Comparison of ENCODE assay signal across 8 cellular contexts in the genomic region with DNA sequence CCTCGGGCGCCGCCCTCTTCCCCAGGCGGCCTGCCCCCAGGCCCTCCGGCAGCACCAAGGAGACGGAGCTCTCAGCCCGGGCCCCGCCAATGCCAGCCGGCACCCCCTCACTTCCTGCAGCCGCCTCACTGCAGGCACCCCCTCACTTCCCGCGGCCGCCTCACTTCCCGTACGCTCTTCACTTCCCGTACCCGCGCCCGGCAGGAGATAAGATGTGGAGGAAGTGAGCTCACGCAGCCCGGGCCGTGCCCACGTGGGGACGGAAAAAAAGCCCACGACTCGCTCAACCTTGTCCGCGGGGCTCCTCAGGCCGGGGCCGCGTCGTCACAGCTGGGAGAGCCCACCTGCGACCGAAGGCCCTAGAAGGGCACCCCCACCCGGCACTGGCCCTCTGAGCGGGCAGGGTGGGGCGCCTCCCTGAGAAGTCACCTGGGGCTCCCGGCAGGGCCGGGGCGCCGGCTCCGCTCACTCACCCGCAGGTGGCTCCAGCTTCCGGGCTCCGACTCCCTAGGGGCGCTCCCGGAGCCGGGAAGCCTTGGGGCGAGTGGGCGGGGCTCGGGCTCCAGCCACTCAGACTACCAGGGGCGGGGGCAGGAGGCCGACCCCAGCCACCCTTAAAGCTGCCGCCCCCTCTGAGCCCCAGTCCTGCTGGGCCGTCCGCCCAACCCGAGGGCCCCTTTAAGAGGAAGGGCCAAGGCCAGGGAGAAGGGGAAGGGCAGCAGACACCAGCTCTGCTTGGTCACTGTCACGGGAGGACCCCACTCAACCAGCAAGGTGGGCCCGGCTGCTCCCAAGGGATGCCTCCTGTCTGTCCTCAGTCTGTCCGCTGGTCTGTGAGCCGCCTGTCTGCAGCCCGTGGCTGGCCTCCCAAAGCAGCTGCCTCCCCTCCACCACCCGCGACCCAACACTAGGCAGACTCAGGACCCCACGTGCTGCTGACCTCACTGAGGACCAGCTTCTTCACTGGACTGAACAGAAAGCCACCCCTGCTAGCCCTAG. TPM values are rescaled to one million over a fixed set of nuclear protein-coding genes. Genes with fewer than 3 reads are reported as not detected.
DNase-seq lines count a peak whose midpoint lies in the region; ATAC-seq and TF ChIP-seq lines count a peak whose summit lies in the region.

No MANE protein-coding gene starts in this region.

- TF ChIP-seq CTCF in GM13976 (IDR thresholded peaks at IDR 0.05; ENCODE audit: borderline replicate concordance, control extremely low read depth, extremely low read depth, insufficient read depth, missing control alignments): no peak
- no peak for TF ChIP-seq CTCF in right lobe of liver (IDR thresholded peaks at IDR 0.05)

- peak overlapping the region; percentile 60 to 82 (median 63) for H3K4me3 ChIP-seq in right lobe of liver

- peak; percentile 30 for TF ChIP-seq POLR2A in right lobe of liver (IDR thresholded peaks at IDR 0.05)

- peaks cover 0 to 2% (median 0%) of the 10 kb centered on the region in 4 donors for H3K36me3 ChIP-seq in right lobe of liver

- ATAC-seq in HG02973 (IDR thresholded peaks at IDR 0.05; ENCODE audit: unreplicated experiment): peak; percentile 53
- peak; percentile 63 to 78 (median 65) for ATAC-seq in right lobe of liver

- no peaks in the 10 kb centered on the region for H3K27me3 ChIP-seq in right lobe of liver

- DNase-seq in GM13976 (ENCODE audit: low spot score): peak; percentile 82
- peak; percentile 79 for DNase-seq in NCI-H748 (lab: John Stamatoyannopoulos, UW; ENCODE audit: unreplicated experiment)
- peak; percentile 85 to 88 for DNase-seq in activated CD4-positive, alpha-beta T cell treated with anti-CD3 and anti-CD28 coated beads, Interleukin-2, amount 50 U/mL, for 4 hours
- DNase-seq in dermis blood vessel endothelial cell: peak; percentile 93
- DNase-seq in right lobe of liver: peak; percentile 76 to 85 (median 84)
- peak; percentile 87 for DNase-seq in stimulated activated CD4-positive, alpha-beta T cell treated with anti-CD3 and anti-CD28 coated beads, Interleukin-4, amount 100 ng/mL, for 24 hours
- DNase-seq in NCI-H2196 (lab: John Stamatoyannopoulos, UW; ENCODE audit: unreplicated experiment): no peak

- intact Hi-C loops in right lobe of liver (cut with DNase I): loop anchor here in 1 of 2 donors (5.0 kb wide), 1 partner anchor 68 kb away; no protein-coding TSS in a partner anchor

- H3K27ac ChIP-seq in right lobe of liver: peak overlapping the region; percentile 68 to 94 (median 80)

- in situ Hi-C loops in GM13976 (cut with MboI; ENCODE audit: low sequenced_read_pairs, unreplicated experiment): no loop called here

- H3K9me3 ChIP-seq in right lobe of liver: no peaks in the 10 kb centered on the region

- WGBS in right lobe of liver (ENCODE audit: insufficient coverage, low coverage, low lambda C conversion rate, missing lambda C conversion rate): 24% methylated on average over 11 of the region's 65 CpGs

- peaks cover 0 to 35% (median 9%) of the 10 kb centered on the region in 4 donors for H3K4me1 ChIP-seq in right lobe of liver

RNA-seq across cellular contexts. Expression of a gene that starts 31.4 kb away (rescaled TPM):
- 52.6 and 58.3 TPM in 2 replicates for total RNA-seq in dermis blood vessel endothelial cell
- total RNA-seq in right lobe of liver: 10 to 100 TPM; 15.5 to 22.9 (median 18.1) TPM
